In the genomic region with DNA sequence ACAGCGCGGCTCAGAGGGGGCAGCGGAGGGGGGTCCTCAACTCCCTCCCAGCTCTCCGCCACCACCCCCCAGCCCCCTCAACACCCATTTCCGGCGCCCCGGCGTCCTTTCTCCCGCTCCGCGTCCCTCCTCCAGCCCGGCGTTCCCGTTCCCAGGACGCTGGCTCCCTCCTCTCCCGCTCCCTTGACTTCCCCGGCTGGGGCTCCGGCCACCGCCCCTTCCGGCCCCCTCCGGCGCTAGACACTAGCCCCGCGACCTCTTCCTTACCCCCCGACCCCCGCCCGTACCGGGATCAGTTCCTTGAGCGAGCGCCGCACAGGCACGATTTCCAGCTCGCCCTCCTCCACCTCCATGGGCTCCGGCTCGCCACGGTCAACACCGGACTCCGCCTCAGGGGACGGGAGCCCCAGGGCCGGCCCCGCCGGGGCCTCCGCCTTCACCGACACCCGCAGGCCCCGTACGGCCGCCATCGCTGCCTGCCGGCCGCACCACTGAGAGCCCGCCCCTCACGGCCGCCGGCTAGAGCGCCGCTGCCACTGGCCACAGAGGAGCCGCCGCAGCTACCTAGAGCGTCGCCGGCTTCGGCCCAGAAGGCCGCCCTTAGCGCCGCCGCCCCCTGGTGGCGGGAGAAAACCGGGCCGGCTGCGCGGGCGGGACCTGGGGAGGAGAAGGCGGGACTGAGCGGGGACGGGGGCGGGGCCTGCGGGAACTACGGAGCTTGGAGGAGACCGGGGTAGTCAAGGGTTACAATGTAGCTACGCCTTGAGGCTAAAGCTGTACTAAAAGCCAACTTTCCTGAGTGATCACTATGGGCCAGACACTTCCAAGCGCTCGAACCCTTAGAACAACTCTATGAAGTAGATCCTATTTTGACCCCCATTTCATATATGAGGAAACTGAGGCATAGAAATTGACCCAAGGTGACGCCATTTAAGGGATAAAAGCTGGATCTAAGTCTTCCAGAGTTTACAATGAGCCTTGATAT, we compare ENCODE assay signal across 1 cellular context.
TF ChIP-seq lines count a peak whose summit lies in the region.

TSS of gene NCBP3 (minus strand) at position 493 of the 985 bp plus-strand sequence. CDS start at position 470, 23 bp downstream.

TF ChIP-seq in HepG2, 621 proteins besides CTCF, POLR2A, EP300 and RAD21 (continued from another document and continues in another):
- TF ChIP-seq ZNF280D (CRISPR knock-in tag; IDR thresholded peaks at IDR 0.05), result no peak
- no peak for TF ChIP-seq PREB (CRISPR knock-in tag; IDR thresholded peaks at IDR 0.05)
- peak; percentile 62; the same call in 1 of the 2 replicates for TF ChIP-seq ZNF75D (CRISPR knock-in tag; IDR thresholded peaks at IDR 0.05; ENCODE audit: borderline replicate concordance)
- peak; percentile 58; the same call in 1 of the 2 replicates for TF ChIP-seq SIN3B (IDR thresholded peaks at IDR 0.05; ENCODE audit: low read length)
- TF ChIP-seq, protein P1, sequence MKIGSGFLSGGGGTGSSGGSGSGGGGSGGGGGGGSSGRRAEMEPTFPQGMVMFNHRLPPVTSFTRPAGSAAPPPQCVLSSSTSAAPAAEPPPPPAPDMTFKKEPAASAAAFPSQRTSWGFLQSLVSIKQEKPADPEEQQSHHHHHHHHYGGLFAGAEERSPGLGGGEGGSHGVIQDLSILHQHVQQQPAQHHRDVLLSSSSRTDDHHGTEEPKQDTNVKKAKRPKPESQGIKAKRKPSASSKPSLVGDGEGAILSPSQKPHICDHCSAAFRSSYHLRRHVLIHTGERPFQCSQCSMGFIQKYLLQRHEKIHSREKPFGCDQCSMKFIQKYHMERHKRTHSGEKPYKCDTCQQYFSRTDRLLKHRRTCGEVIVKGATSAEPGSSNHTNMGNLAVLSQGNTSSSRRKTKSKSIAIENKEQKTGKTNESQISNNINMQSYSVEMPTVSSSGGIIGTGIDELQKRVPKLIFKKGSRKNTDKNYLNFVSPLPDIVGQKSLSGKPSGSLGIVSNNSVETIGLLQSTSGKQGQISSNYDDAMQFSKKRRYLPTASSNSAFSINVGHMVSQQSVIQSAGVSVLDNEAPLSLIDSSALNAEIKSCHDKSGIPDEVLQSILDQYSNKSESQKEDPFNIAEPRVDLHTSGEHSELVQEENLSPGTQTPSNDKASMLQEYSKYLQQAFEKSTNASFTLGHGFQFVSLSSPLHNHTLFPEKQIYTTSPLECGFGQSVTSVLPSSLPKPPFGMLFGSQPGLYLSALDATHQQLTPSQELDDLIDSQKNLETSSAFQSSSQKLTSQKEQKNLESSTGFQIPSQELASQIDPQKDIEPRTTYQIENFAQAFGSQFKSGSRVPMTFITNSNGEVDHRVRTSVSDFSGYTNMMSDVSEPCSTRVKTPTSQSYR (CRISPR knock-in tag; IDR thresholded peaks at IDR 0.05; ENCODE audit: borderline replicate concordance), result no peak
- peak; percentile 59; the same call in 1 of the 2 replicates for TF ChIP-seq RXRA (CRISPR knock-in tag; IDR thresholded peaks at IDR 0.05)
- no peak for TF ChIP-seq ZNF382 (CRISPR knock-in tag; IDR thresholded peaks at IDR 0.05; ENCODE audit: borderline replicate concordance)
- no peak for TF ChIP-seq HMGA1 (CRISPR knock-in tag; conservative IDR thresholded peaks at IDR 0.05)
- TF ChIP-seq, protein P2, sequence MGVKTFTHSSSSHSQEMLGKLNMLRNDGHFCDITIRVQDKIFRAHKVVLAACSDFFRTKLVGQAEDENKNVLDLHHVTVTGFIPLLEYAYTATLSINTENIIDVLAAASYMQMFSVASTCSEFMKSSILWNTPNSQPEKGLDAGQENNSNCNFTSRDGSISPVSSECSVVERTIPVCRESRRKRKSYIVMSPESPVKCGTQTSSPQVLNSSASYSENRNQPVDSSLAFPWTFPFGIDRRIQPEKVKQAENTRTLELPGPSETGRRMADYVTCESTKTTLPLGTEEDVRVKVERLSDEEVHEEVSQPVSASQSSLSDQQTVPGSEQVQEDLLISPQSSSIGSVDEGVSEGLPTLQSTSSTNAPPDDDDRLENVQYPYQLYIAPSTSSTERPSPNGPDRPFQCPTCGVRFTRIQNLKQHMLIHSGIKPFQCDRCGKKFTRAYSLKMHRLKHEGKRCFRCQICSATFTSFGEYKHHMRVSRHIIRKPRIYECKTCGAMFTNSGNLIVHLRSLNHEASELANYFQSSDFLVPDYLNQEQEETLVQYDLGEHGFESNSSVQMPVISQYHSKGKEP (CRISPR knock-in tag; IDR thresholded peaks at IDR 0.05), result peak; percentile 82; the same call in 1 of the 2 replicates
- no peak for TF ChIP-seq NFRKB (IDR thresholded peaks at IDR 0.05)
- no peak for TF ChIP-seq MIER2 (CRISPR knock-in tag; IDR thresholded peaks at IDR 0.05)
- no peak for TF ChIP-seq NFE2L2 (IDR thresholded peaks at IDR 0.05; ENCODE audit: low read length)
- peak; percentile 96 for TF ChIP-seq CBFB (CRISPR knock-in tag; IDR thresholded peaks at IDR 0.05)
- peak; percentile 96 for TF ChIP-seq ZFX (CRISPR knock-in tag; IDR thresholded peaks at IDR 0.05; ENCODE audit: low read depth)
- 0 out of 2 replicates have a peak, but pooled peaks have one; percentile 48 for TF ChIP-seq FOXO1 (CRISPR knock-in tag; IDR thresholded peaks at IDR 0.05)
- peak; percentile 74; the same call in 1 of the 2 replicates for TF ChIP-seq KMT2B (CRISPR knock-in tag; IDR thresholded peaks at IDR 0.05)
- TF ChIP-seq TCF12 (IDR thresholded peaks at IDR 0.05), result no peak
- peak; percentile 78 for TF ChIP-seq TCF12 (CRISPR knock-in tag; IDR thresholded peaks at IDR 0.05)
- no peak for TF ChIP-seq FOXJ3 (CRISPR knock-in tag; IDR thresholded peaks at IDR 0.05; ENCODE audit: borderline replicate concordance)
- TF ChIP-seq CC2D1A (CRISPR knock-in tag; IDR thresholded peaks at IDR 0.05), result no peak
- TF ChIP-seq DNMT1 (CRISPR knock-in tag; IDR thresholded peaks at IDR 0.05), result no peak
- TF ChIP-seq XRCC5 (optimal IDR thresholded peaks at IDR 0.05; ENCODE audit: low read length), result peak; percentile 99
- no peak for TF ChIP-seq ZNF3 (CRISPR knock-in tag; IDR thresholded peaks at IDR 0.05)
- no peak for TF ChIP-seq RORA (CRISPR knock-in tag; IDR thresholded peaks at IDR 0.05)
- no peak for TF ChIP-seq ZBTB39 (CRISPR knock-in tag; IDR thresholded peaks at IDR 0.05)
- TF ChIP-seq TCF7 (IDR thresholded peaks at IDR 0.05; ENCODE audit: low read depth), result no peak
- TF ChIP-seq ZNF180 (CRISPR knock-in tag; IDR thresholded peaks at IDR 0.05; ENCODE audit: borderline replicate concordance, low read depth), result 0 out of 2 replicates have a peak, but pooled peaks have one; percentile 24
- TF ChIP-seq ZNF34 (CRISPR knock-in tag; IDR thresholded peaks at IDR 0.05; ENCODE audit: borderline replicate concordance), result peak; percentile 98
- no peak for TF ChIP-seq ONECUT2 (CRISPR knock-in tag; IDR thresholded peaks at IDR 0.05)
- TF ChIP-seq ZNF580 (CRISPR knock-in tag; IDR thresholded peaks at IDR 0.05; ENCODE audit: borderline replicate concordance, low read depth), result no peak
- 0 out of 2 replicates have a peak, but pooled peaks have one; percentile 49 for TF ChIP-seq ZBTB7A (CRISPR knock-in tag; IDR thresholded peaks at IDR 0.05)
- TF ChIP-seq MBD4 (IDR thresholded peaks at IDR 0.05; ENCODE audit: borderline replicate concordance, low read length), result no peak
- TF ChIP-seq TP53 (CRISPR knock-in tag; conservative IDR thresholded peaks at IDR 0.05), result no peak
- TF ChIP-seq ZNF598 (CRISPR knock-in tag; IDR thresholded peaks at IDR 0.05; ENCODE audit: borderline replicate concordance), result 0 out of 2 replicates have a peak, but pooled peaks have one; percentile 62
- TF ChIP-seq ZNF235 (CRISPR knock-in tag; IDR thresholded peaks at IDR 0.05; ENCODE audit: borderline replicate concordance), result no peak
- no peak; the same call in none of the 2 replicates for TF ChIP-seq THAP8 (CRISPR knock-in tag; IDR thresholded peaks at IDR 0.05; ENCODE audit: borderline replicate concordance)
- TF ChIP-seq, protein P3, sequence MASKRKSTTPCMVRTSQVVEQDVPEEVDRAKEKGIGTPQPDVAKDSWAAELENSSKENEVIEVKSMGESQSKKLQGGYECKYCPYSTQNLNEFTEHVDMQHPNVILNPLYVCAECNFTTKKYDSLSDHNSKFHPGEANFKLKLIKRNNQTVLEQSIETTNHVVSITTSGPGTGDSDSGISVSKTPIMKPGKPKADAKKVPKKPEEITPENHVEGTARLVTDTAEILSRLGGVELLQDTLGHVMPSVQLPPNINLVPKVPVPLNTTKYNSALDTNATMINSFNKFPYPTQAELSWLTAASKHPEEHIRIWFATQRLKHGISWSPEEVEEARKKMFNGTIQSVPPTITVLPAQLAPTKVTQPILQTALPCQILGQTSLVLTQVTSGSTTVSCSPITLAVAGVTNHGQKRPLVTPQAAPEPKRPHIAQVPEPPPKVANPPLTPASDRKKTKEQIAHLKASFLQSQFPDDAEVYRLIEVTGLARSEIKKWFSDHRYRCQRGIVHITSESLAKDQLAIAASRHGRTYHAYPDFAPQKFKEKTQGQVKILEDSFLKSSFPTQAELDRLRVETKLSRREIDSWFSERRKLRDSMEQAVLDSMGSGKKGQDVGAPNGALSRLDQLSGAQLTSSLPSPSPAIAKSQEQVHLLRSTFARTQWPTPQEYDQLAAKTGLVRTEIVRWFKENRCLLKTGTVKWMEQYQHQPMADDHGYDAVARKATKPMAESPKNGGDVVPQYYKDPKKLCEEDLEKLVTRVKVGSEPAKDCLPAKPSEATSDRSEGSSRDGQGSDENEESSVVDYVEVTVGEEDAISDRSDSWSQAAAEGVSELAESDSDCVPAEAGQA (IDR thresholded peaks at IDR 0.05; ENCODE audit: low read depth), result 0 out of 2 replicates have a peak, but pooled peaks have one; percentile 31
- TF ChIP-seq, protein P3 (CRISPR knock-in tag; IDR thresholded peaks at IDR 0.05; ENCODE audit: borderline replicate concordance), result no peak
- TF ChIP-seq ZNF672 (CRISPR knock-in tag; IDR thresholded peaks at IDR 0.05), result no peak
- no peak; the same call in 1 of the 2 replicates for TF ChIP-seq HOXA9 (CRISPR knock-in tag; IDR thresholded peaks at IDR 0.05; ENCODE audit: borderline replicate concordance)
- peak; percentile 95 for TF ChIP-seq SRY (CRISPR knock-in tag; IDR thresholded peaks at IDR 0.05)
- TF ChIP-seq ZNF792 (CRISPR knock-in tag; IDR thresholded peaks at IDR 0.05), result peak; percentile 72
